Comparison of ENCODE assay signal across 17 cellular contexts in the genomic region with DNA sequence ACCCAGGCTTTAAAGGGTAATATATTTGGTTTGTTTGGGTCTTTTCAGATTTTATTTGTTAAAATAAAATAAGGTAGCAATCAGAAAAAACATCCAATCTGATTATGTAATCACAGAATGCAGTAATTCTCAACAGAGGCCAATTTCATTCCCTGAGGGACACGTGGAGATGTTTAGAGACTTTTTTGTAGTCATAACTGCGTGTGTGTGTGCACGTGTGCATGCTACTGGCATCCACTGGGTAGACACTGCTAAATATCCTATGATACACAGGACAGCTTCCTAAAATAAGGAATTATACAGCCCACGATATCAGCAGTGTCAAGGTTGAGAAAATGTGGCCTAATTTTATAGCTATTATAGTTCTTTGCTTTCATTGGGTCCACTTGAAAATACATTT.
DNase-seq lines count a peak whose midpoint lies in the region; ATAC-seq, FAIRE-seq and TF ChIP-seq lines count a peak whose summit lies in the region.
"Had no signal": no experiment of that assay in that cellular context is flagged by ENCODE, and none has a peak within 500 bp of the region (broad histone marks: within the 10 kb centered on the region; RNA-seq: fewer than 3 reads in every experiment).

No MANE protein-coding gene starts in this region.

- H3K4me1 Mint-ChIP-seq in astrocyte (ENCODE audit: low read depth, unreplicated experiment) (peaks cover 9% of the 10 kb centered on the region), osteocyte (ENCODE audit: unreplicated experiment) (peaks cover 33% of the 10 kb centered on the region)

- H3K79me2 ChIP-seq in astrocyte (ENCODE audit: insufficient read depth, low read length) (no peaks in the 10 kb centered on the region), smooth muscle cell (ENCODE audit: low read depth) (no peaks in the 10 kb centered on the region)

- peak; percentile 73 for DNase-seq in AG10803 (ENCODE audit: low read depth)
- no peak for DNase-seq in astrocyte (ENCODE audit: low read depth)
- DNase-seq in smooth muscle cell (lab: John Stamatoyannopoulos, UW; ENCODE audit: unreplicated experiment), result no peak
- no peak for DNase-seq in osteocyte (ENCODE audit: extremely low spot score, unreplicated experiment)
- DNase-seq in stimulated activated CD4-positive, alpha-beta T cell treated with anti-CD3 and anti-CD28 coated beads, Interleukin-2, amount 100 ng/mL, for 48 hours, result no peak
- no peak for DNase-seq in kidney
- DNase-seq: EL, H7, Karpas-422, MM.1S, NCI-H1105, NCI-H1694 treated with DMSO at 0.1 percent for 48 hours, NCI-H446, NCI-H748 treated with DMSO at 0.1 percent for 48 hours had no signal

- H3K9me3 Mint-ChIP-seq in astrocyte (ENCODE audit: unreplicated experiment), result no peaks in the 10 kb centered on the region
- H3K9me3 Mint-ChIP-seq in osteocyte (ENCODE audit: unreplicated experiment), result peaks cover 8% of the 10 kb centered on the region

- no peak overlapping the region for H3K4me2 ChIP-seq in astrocyte (ENCODE audit: low read length)
- H3K4me2 ChIP-seq in smooth muscle cell, result no peak overlapping the region
- H3K4me2 ChIP-seq: BLaER1 had no signal

- H3K27me3 Mint-ChIP-seq in astrocyte (ENCODE audit: low read depth, unreplicated experiment) (no peaks in the 10 kb centered on the region), osteocyte (ENCODE audit: unreplicated experiment) (no peaks in the 10 kb centered on the region)

- H3K36me3 ChIP-seq in astrocyte (ENCODE audit: insufficient read depth, low read length) (no peaks in the 10 kb centered on the region), muscle layer of colon (ENCODE audit: insufficient read depth, low read length) (no peaks in the 10 kb centered on the region), smooth muscle cell (ENCODE audit: low read depth) (no peaks in the 10 kb centered on the region), kidney (ENCODE audit: control insufficient read depth in 1 of 2, insufficient read depth in 2 of 2, low read length in 2 of 2) (peaks cover 3 to 4% of the 10 kb centered on the region in 2 donors)
- H3K36me3 ChIP-seq: BLaER1 had no signal

- H3K27ac ChIP-seq in astrocyte (ENCODE audit: low read depth, low read length) (no peak overlapping the region), muscle layer of colon (ENCODE audit: low read depth, low read length) (peak overlapping the region; percentile 38), smooth muscle cell (ENCODE audit: low read depth) (peak overlapping the region; percentile 53), kidney (ENCODE audit: low read depth in 2 of 2, low read length in 2 of 2) (peak overlapping the region in 1 of 2 donors; percentile 33)
- H3K27ac ChIP-seq: BLaER1 had no signal

- H2AFZ ChIP-seq in astrocyte (ENCODE audit: low read depth, low read length) (no peak overlapping the region), smooth muscle cell (ENCODE audit: low read depth) (peak overlapping the region; percentile 55)

- H4K20me1 ChIP-seq in astrocyte (ENCODE audit: insufficient read depth, low read length) (no peaks in the 10 kb centered on the region), smooth muscle cell (ENCODE audit: low read depth) (no peaks in the 10 kb centered on the region)
- H4K20me1 ChIP-seq: BLaER1 had no signal

- H3K4me1 ChIP-seq in astrocyte (ENCODE audit: insufficient read depth, low read length), result peaks cover 10% of the 10 kb centered on the region
- peaks cover 18% of the 10 kb centered on the region for H3K4me1 ChIP-seq in muscle layer of colon (ENCODE audit: insufficient read depth, low read length)
- peaks cover 4% of the 10 kb centered on the region for H3K4me1 ChIP-seq in smooth muscle cell (ENCODE audit: low read depth)
- peaks cover 0 to 2% of the 10 kb centered on the region in 2 donors for H3K4me1 ChIP-seq in kidney (ENCODE audit: control insufficient read depth in 1 of 2, insufficient read depth in 1 of 2, low read depth in 1 of 2, low read length in 2 of 2)
- H3K4me1 ChIP-seq: BLaER1 had no signal

- H3K4me3 ChIP-seq in AG10803 (ENCODE audit: low read length) (no peak overlapping the region), astrocyte (ENCODE audit: insufficient read depth, low read depth, low read length) (no peak overlapping the region), muscle layer of colon (ENCODE audit: low read depth in 1 of 2, low read length in 2 of 2) (no peak overlapping the region), smooth muscle cell (no peak overlapping the region), kidney (ENCODE audit: low read length in 2 of 2) (no peak overlapping the region)
- H3K4me3 ChIP-seq: BLaER1 had no signal

- H3K27ac Mint-ChIP-seq in astrocyte (ENCODE audit: unreplicated experiment) (no peak overlapping the region), osteocyte (ENCODE audit: unreplicated experiment) (no peak overlapping the region)

- 92% methylated on average over 4 of the region's 4 CpGs for WGBS in smooth muscle cell (ENCODE audit: low lambda C conversion rate)

- H3K9me3 ChIP-seq in astrocyte (ENCODE audit: insufficient read depth, low read depth, low read length), result no peaks in the 10 kb centered on the region
- no peaks in the 10 kb centered on the region for H3K9me3 ChIP-seq in muscle layer of colon (ENCODE audit: low read length)
- H3K9me3 ChIP-seq in smooth muscle cell (replicated peaks; ENCODE audit: low read depth), result no peaks in the 10 kb centered on the region
- H3K9me3 ChIP-seq in kidney (ENCODE audit: control insufficient read depth in 1 of 2, low read length in 2 of 2), result no peaks in the 10 kb centered on the region
- H3K9me3 ChIP-seq: BLaER1 had no signal

- no peak for TF ChIP-seq CTCF in AG10803 (conservative IDR thresholded peaks at IDR 0.05; ENCODE audit: low read length)
- TF ChIP-seq CTCF in astrocyte (IDR thresholded peaks at IDR 0.05; ENCODE audit: insufficient read depth, low read depth, low read length), result no peak
- no peak for TF ChIP-seq CTCF in smooth muscle cell (IDR thresholded peaks at IDR 0.05; ENCODE audit: borderline replicate concordance, insufficient read depth, poor library complexity, severe bottlenecking)
- no peak for TF ChIP-seq CTCF in osteocyte (IDR thresholded peaks at IDR 0.05)
- no peak for TF ChIP-seq CTCF in kidney (IDR thresholded peaks at IDR 0.05; ENCODE audit: borderline replicate concordance, extremely low read depth, insufficient read depth)

- intact Hi-C loops in kidney (cut with DNase I), result no loop called here

- H3K4me3 Mint-ChIP-seq in astrocyte (ENCODE audit: unreplicated experiment) (no peak overlapping the region), osteocyte (ENCODE audit: unreplicated experiment) (no peak overlapping the region)

- H3K9ac ChIP-seq in astrocyte (ENCODE audit: low read length), result no peak overlapping the region
- H3K9ac ChIP-seq in muscle layer of colon (ENCODE audit: low read length), result no peak overlapping the region
- H3K9ac ChIP-seq in smooth muscle cell (ENCODE audit: low read depth), result no peak overlapping the region
- H3K9ac ChIP-seq in kidney (ENCODE audit: low read length in 2 of 2), result no peak overlapping the region
- H3K9ac ChIP-seq: BLaER1 had no signal

- H3K36me3 Mint-ChIP-seq in astrocyte (ENCODE audit: low read depth, unreplicated experiment) (no peaks in the 10 kb centered on the region), osteocyte (ENCODE audit: unreplicated experiment) (no peaks in the 10 kb centered on the region)

- H3F3A ChIP-seq in smooth muscle cell (ENCODE audit: low read depth), result peaks cover 16% of the 10 kb centered on the region

- H3K27me3 ChIP-seq in astrocyte (ENCODE audit: insufficient read depth, low read length), result no peaks in the 10 kb centered on the region
- no peaks in the 10 kb centered on the region for H3K27me3 ChIP-seq in muscle layer of colon (ENCODE audit: control insufficient read depth in 1 of 2, insufficient read depth in 2 of 2, low read length in 2 of 2)
- no peaks in the 10 kb centered on the region for H3K27me3 ChIP-seq in smooth muscle cell (ENCODE audit: low read depth)
- H3K27me3 ChIP-seq: BLaER1 had no signal

- no peak for ATAC-seq in GM18498 (IDR thresholded peaks at IDR 0.05; ENCODE audit: unreplicated experiment)

- peak; percentile 20 for FAIRE-seq in astrocyte (lab: Jason Lieb, UNC)
- no peak for FAIRE-seq in kidney (lab: Jason Lieb, UNC)
